In the genomic region with DNA sequence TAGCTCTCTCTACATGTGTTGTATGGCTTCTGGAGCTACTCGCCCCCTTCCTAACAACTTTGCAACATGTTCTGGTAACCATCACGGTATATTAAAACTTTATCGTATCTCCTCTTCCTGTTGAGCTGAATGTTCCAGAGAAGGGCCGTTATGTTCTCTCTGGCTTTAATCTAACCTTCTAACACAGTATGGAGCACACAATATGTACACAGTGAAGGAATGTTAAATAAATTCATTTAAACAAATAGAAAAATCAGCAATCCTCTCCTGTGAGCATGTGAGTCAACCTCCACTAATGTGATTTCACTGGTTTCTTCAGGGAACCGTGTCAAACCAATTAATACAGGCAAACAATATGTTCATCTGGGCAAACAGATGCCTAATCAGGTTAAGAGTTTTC, we compare ENCODE assay signal across 14 cellular contexts.
DNase-seq lines count a peak whose midpoint lies in the region; ATAC-seq, FAIRE-seq and TF ChIP-seq lines count a peak whose summit lies in the region.
"Had no signal": no experiment of that assay in that cellular context is flagged by ENCODE, and none has a peak within 500 bp of the region (broad histone marks: within the 10 kb centered on the region; RNA-seq: fewer than 3 reads in every experiment).

No MANE protein-coding gene starts in this region.

- peak overlapping the region; percentile 53 for H3K4me3 Mint-ChIP-seq in activated naive CD4-positive, alpha-beta T cell treated with anti-CD3 and anti-CD28 coated beads for 36 hours
- H3K4me3 Mint-ChIP-seq in activated CD8-positive, alpha-beta T cell treated with anti-CD3 and anti-CD28 coated beads, Interleukin-2, amount 10 ng/mL, durations not matched to agents 7 days and 5 days: peak overlapping the region; percentile 36
- peak overlapping the region; percentile 48 to 54 for H3K4me3 Mint-ChIP-seq in stimulated activated naive CD8-positive, alpha-beta T cell treated with anti-CD3 and anti-CD28 coated beads, Interleukin-15, amount 100 ng/mL, for 72 hours

- CTCF ChIA-PET in activated naive CD4-positive, alpha-beta T cell treated with anti-CD3 and anti-CD28 coated beads for 36 hours (lab: Charles Lee): interaction anchor here (0.6 to 1.9 kb wide), 6 partner anchors 10 to 651 kb away, joined by 4 to 8 read pairs (median 5); partner anchors contain the start of gene OR6J1
- CTCF ChIA-PET in activated CD8-positive, alpha-beta T cell treated with anti-CD3 and anti-CD28 coated beads, Interleukin-2, amount 10 ng/mL, durations not matched to agents 7 days and 5 days (lab: Charles Lee): interaction anchor here (0.9 to 9.0 kb wide), 9 partner anchors 10 to 577 kb away, joined by 3 to 169 read pairs (median 6); no protein-coding TSS in a partner anchor

- peaks cover 41% of the 10 kb centered on the region for H3K4me1 Mint-ChIP-seq in activated naive CD4-positive, alpha-beta T cell treated with anti-CD3 and anti-CD28 coated beads for 36 hours (ENCODE audit: low read depth)
- peaks cover 52% of the 10 kb centered on the region for H3K4me1 Mint-ChIP-seq in activated CD8-positive, alpha-beta T cell treated with anti-CD3 and anti-CD28 coated beads, Interleukin-2, amount 10 ng/mL, durations not matched to agents 7 days and 5 days (ENCODE audit: low read depth)
- H3K4me1 Mint-ChIP-seq in stimulated activated naive CD8-positive, alpha-beta T cell treated with anti-CD3 and anti-CD28 coated beads, Interleukin-15, amount 100 ng/mL, for 72 hours: peaks cover 31% of the 10 kb centered on the region

- POLR2A ChIA-PET in activated CD8-positive, alpha-beta T cell treated with anti-CD3 and anti-CD28 coated beads, Interleukin-2, amount 10 ng/mL, durations not matched to agents 7 days and 5 days (lab: Charles Lee): no interaction called here

- peak overlapping the region; percentile 82 for H3K27ac Mint-ChIP-seq in activated naive CD4-positive, alpha-beta T cell treated with anti-CD3 and anti-CD28 coated beads for 36 hours
- H3K27ac Mint-ChIP-seq in activated CD8-positive, alpha-beta T cell treated with anti-CD3 and anti-CD28 coated beads, Interleukin-2, amount 10 ng/mL, durations not matched to agents 7 days and 5 days: peak overlapping the region; percentile 52
- peak overlapping the region in 1 of 2 donors; percentile 65 for H3K27ac Mint-ChIP-seq in stimulated activated naive CD8-positive, alpha-beta T cell treated with anti-CD3 and anti-CD28 coated beads, Interleukin-15, amount 100 ng/mL, for 72 hours

- H3K9me3 Mint-ChIP-seq in activated naive CD4-positive, alpha-beta T cell treated with anti-CD3 and anti-CD28 coated beads for 36 hours: no peaks in the 10 kb centered on the region
- no peaks in the 10 kb centered on the region for H3K9me3 Mint-ChIP-seq in activated CD8-positive, alpha-beta T cell treated with anti-CD3 and anti-CD28 coated beads, Interleukin-2, amount 10 ng/mL, durations not matched to agents 7 days and 5 days (ENCODE audit: insufficient read depth)
- no peaks in the 10 kb centered on the region for H3K9me3 Mint-ChIP-seq in stimulated activated naive CD8-positive, alpha-beta T cell treated with anti-CD3 and anti-CD28 coated beads, Interleukin-15, amount 100 ng/mL, for 72 hours

- peaks cover 7% of the 10 kb centered on the region for H3K36me3 Mint-ChIP-seq in activated naive CD4-positive, alpha-beta T cell treated with anti-CD3 and anti-CD28 coated beads for 36 hours (ENCODE audit: low read depth)
- peaks cover 4% of the 10 kb centered on the region for H3K36me3 Mint-ChIP-seq in activated CD8-positive, alpha-beta T cell treated with anti-CD3 and anti-CD28 coated beads, Interleukin-2, amount 10 ng/mL, durations not matched to agents 7 days and 5 days (ENCODE audit: low read depth)

- no peak for DNase-seq in activated naive CD4-positive, alpha-beta T cell treated with anti-CD3 and anti-CD28 coated beads for 36 hours
- DNase-seq in activated naive CD4-positive, alpha-beta T cell treated with Interleukin-2 at 50 U/mL for 16 hours: no peak
- DNase-seq in NCI-H82 (lab: John Stamatoyannopoulos, UW) (peak; percentile 99), D721Med (ENCODE audit: insufficient read length, low spot score) (no peak)
- no peak for DNase-seq in activated CD8-positive, alpha-beta T cell treated with anti-CD3 and anti-CD28 coated beads, Interleukin-2, amount 10 ng/mL, durations not matched to agents 7 days and 5 days
- DNase-seq in stimulated activated naive CD8-positive, alpha-beta T cell treated with anti-CD3 and anti-CD28 coated beads, Interleukin-15, amount 100 ng/mL, for 72 hours: no peak
- no peak for DNase-seq in activated CD4-positive, CD25-positive, alpha-beta regulatory T cell treated with anti-CD3 and anti-CD28 coated beads, Interleukin-2, amount 50 U/mL, for 72 hours
- DNase-seq: Caco-2, DMS53, MG63, NCI-H1105, NCI-H187, NCI-H748 treated with DMSO at 0.1 percent for 48 hours had no signal

- intact Hi-C loops in activated naive CD4-positive, alpha-beta T cell treated with anti-CD3 and anti-CD28 coated beads for 36 hours (cut with micrococcal nuclease): loop anchor here (10.0 kb wide), 2 partner anchors 502 to 862 kb away; no protein-coding TSS in a partner anchor

- H3K27me3 Mint-ChIP-seq in activated naive CD4-positive, alpha-beta T cell treated with anti-CD3 and anti-CD28 coated beads for 36 hours (ENCODE audit: low read depth): no peaks in the 10 kb centered on the region
- peaks cover 3% of the 10 kb centered on the region for H3K27me3 Mint-ChIP-seq in activated CD8-positive, alpha-beta T cell treated with anti-CD3 and anti-CD28 coated beads, Interleukin-2, amount 10 ng/mL, durations not matched to agents 7 days and 5 days (ENCODE audit: low read depth)
- no peaks in the 10 kb centered on the region for H3K27me3 Mint-ChIP-seq in stimulated activated naive CD8-positive, alpha-beta T cell treated with anti-CD3 and anti-CD28 coated beads, Interleukin-15, amount 100 ng/mL, for 72 hours

- TF ChIP-seq CTCF in D721Med (IDR thresholded peaks at IDR 0.05; ENCODE audit: insufficient read depth, missing control alignments): no peak

- no peak for ATAC-seq in activated CD8-positive, alpha-beta T cell treated with anti-CD3 and anti-CD28 coated beads, Interleukin-2, amount 10 ng/mL, durations not matched to agents 7 days and 5 days
- no peak for ATAC-seq in stimulated activated naive CD8-positive, alpha-beta T cell treated with anti-CD3 and anti-CD28 coated beads, Interleukin-15, amount 100 ng/mL, for 72 hours

- FAIRE-seq in D721Med (lab: Jason Lieb, UNC): no peak
- FAIRE-seq: H54 had no signal
